17 cellular contexts compared by ENCODE assay signal in the genomic region with DNA sequence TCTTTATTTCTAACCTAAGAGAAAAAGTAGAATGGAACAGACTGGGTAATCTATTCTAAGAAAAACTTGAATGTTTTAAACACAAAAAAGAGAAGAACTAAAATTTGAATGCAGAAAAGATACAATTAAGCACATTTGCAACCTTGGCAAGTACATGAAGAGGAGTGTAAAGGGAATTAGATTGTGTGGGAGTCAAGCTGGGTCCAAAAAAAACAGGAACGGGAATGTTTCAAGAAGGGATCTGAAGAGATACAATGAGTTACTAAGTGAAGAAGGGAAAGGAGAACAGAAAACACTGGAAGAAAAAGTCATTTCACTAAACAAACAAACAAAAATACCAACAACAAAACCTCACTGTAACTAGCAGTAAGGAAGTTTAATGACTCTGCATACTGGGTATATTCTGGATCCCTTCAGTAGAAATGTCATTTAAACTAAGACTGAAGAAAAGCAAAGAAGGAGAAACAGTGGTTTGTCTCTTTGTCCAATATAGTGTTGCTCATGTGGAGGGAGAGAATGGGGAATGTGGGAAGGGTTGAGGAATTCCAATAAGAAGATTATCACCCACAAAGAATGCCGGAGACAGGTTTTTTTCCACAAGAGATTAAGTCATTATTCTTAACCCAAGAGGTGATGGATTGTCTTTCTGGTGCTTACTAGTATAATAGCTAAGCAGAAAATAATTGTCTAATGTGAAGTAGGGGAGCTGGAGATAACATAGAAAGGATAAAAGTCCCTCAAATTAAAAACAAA. TPM values are rescaled to one million over a fixed set of nuclear protein-coding genes. Genes with fewer than 3 reads are reported as not detected.
DNase-seq lines count a peak whose midpoint lies in the region; ATAC-seq and TF ChIP-seq lines count a peak whose summit lies in the region.
"Had no signal": no experiment of that assay in that cellular context is flagged by ENCODE, and none has a peak within 500 bp of the region (broad histone marks: within the 10 kb centered on the region; RNA-seq: fewer than 3 reads in every experiment).

No MANE protein-coding gene starts in this region.

- peaks cover 9% of the 10 kb centered on the region for H3K36me3 Mint-ChIP-seq in type B pancreatic cell
- H3K36me3 Mint-ChIP-seq: memory B cell had no signal

- H3K27me3 Mint-ChIP-seq in type B pancreatic cell = no peaks in the 10 kb centered on the region

- peaks cover 32% of the 10 kb centered on the region for H3K4me1 Mint-ChIP-seq in type B pancreatic cell (ENCODE audit: unreplicated experiment)
- H3K4me1 Mint-ChIP-seq: B cell; memory B cell; stimulated activated naive CD8-positive, alpha-beta T cell treated with anti-CD3 and anti-CD28 coated beads, Interleukin-15, amount 100 ng/mL, for 72 hours had no signal

- no peaks in the 10 kb centered on the region for H3K9me3 Mint-ChIP-seq in type B pancreatic cell

- no peaks in the 10 kb centered on the region for H3K36me3 ChIP-seq in right atrium auricular region
- no peaks in the 10 kb centered on the region for H3K36me3 ChIP-seq in SK-N-MC (ENCODE audit: insufficient read depth, low read length)

- intact Hi-C loops in Right ventricle myocardium superior (cut with DNase I) = no loop called here

- peak; percentile 46 for ATAC-seq in Right ventricle myocardium superior (ENCODE audit: poor library complexity)
- ATAC-seq: HepG2 had no signal

- H3K9me3 ChIP-seq in right atrium auricular region = no peaks in the 10 kb centered on the region
- no peaks in the 10 kb centered on the region for H3K9me3 ChIP-seq in SK-N-MC (ENCODE audit: low read depth, low read length)

- TF ChIP-seq CTCF in right atrium auricular region (IDR thresholded peaks at IDR 0.05) = no peak
- TF ChIP-seq CTCF in type B pancreatic cell (conservative IDR thresholded peaks at IDR 0.05) = no peak

- H3K4me3 Mint-ChIP-seq in type B pancreatic cell = peak overlapping the region; percentile 5
- H3K4me3 Mint-ChIP-seq: B cell; memory B cell; stimulated activated naive CD8-positive, alpha-beta T cell treated with anti-CD3 and anti-CD28 coated beads, Interleukin-15, amount 100 ng/mL, for 72 hours had no signal

- DNase-seq in Right ventricle myocardium superior (no peak), right atrium auricular region (ENCODE audit: low spot score) (no peak), SK-N-MC (ENCODE audit: low read depth, low spot score) (no peak), glomerular visceral epithelial cell (ENCODE audit: extremely low spot score) (peak; percentile 68), type B pancreatic cell (ENCODE audit: extremely low spot score, unreplicated experiment) (no peak), NCI-H524 (lab: John Stamatoyannopoulos, UW) (no peak), NCI-H2081 treated with DMSO at 0.1 percent for 48 hours (lab: John Stamatoyannopoulos, UW) (no peak), COLO668 (lab: John Stamatoyannopoulos, UW; ENCODE audit: unreplicated experiment) (no peak)
- DNase-seq: activated CD4-positive, CD25-positive, alpha-beta regulatory T cell treated with anti-CD3 and anti-CD28 coated beads, Interleukin-2, amount 50 U/mL, for 72 hours; activated gamma-delta T cell; NCI-H1092 treated with DMSO at 0.1 percent for 48 hours; NCI-H526 treated with DMSO at 0.1 percent for 48 hours; stimulated activated naive CD8-positive, alpha-beta T cell treated with anti-CD3 and anti-CD28 coated beads, Interleukin-15, amount 100 ng/mL, for 72 hours had no signal

- H3K27me3 ChIP-seq in right atrium auricular region = no peaks in the 10 kb centered on the region

- H3K4me3 ChIP-seq in right atrium auricular region (no peak overlapping the region), SK-N-MC (peak overlapping the region; percentile 60; the same call in 1 of the 2 replicates)

- H3K9ac ChIP-seq in SK-N-MC (ENCODE audit: insufficient read length) = peak overlapping the region; percentile 74

- H3K27ac Mint-ChIP-seq in type B pancreatic cell = no peak overlapping the region
- H3K27ac Mint-ChIP-seq: B cell, memory B cell, progenitor cell of endocrine pancreas had no signal

- H3K4me1 ChIP-seq in right atrium auricular region = peaks cover 0 to 12% of the 10 kb centered on the region in 2 donors

- no peak overlapping the region for H3K27ac ChIP-seq in right atrium auricular region
- peak overlapping the region; percentile 98 for H3K27ac ChIP-seq in SK-N-MC

RNA-seq across cellular contexts. Expression of gene PTPN13, which starts 50.4 kb away (rescaled TPM):
- total RNA-seq in Right ventricle myocardium superior (3.1 TPM), right atrium auricular region (10 to 100 TPM in 1 of 2 donors, 1 to 10 TPM in 1; 6.2 to 12.1 TPM), type B pancreatic cell (ENCODE audit: low replicate concordance) (69.0 and 79.1 TPM in 2 replicates)
- total RNA-seq: HepG2 had no signal
